1 cellular context compared by ENCODE assay signal in genomic region chr5:97986069-97986468, GRCh38.
TF ChIP-seq lines count a peak whose summit lies in the region.

No MANE protein-coding gene starts in this region.

TF ChIP-seq in GM12891, 5 proteins besides CTCF, POLR2A, EP300 and RAD21 (continued from another document):
- no peak for TF ChIP-seq SPI1 (IDR thresholded peaks at IDR 0.05; ENCODE audit: low read depth, low read length)
